8 cellular contexts compared by ENCODE assay signal in genomic region chr2:9844036-9844483, GRCh38. TPM values are rescaled to one million over a fixed set of nuclear protein-coding genes. Genes with fewer than 3 reads are reported as not detected.
A peak's percentile ranks its signal among the peaks of the same experiment; 100 is the strongest.
DNase-seq lines count a peak whose midpoint lies in the region; ATAC-seq, FAIRE-seq and TF ChIP-seq lines count a peak whose summit lies in the region.

No MANE protein-coding gene starts in this region.

- peaks cover 0 to 13% (median 8%) of the 10 kb centered on the region in 4 donors for H3K4me1 ChIP-seq in Peyer's patch
- H3K4me1 ChIP-seq in effector memory CD4-positive, alpha-beta T cell (ENCODE audit: control insufficient read depth, insufficient read depth, low read length, poor library complexity, severe bottlenecking): peaks cover 12% of the 10 kb centered on the region

- peak overlapping the region; percentile 65 to 70 (median 66) for H3K4me3 ChIP-seq in Peyer's patch
- peak overlapping the region; percentile 68 for H3K4me3 ChIP-seq in effector memory CD4-positive, alpha-beta T cell (ENCODE audit: insufficient read depth, low read depth, low read length, poor library complexity, severe bottlenecking)

- peak in 1 of 6 experiments; percentile 3 for TF ChIP-seq CTCF in Peyer's patch (IDR thresholded peaks at IDR 0.05)

- H3K36me3 ChIP-seq in Peyer's patch: peaks cover 0 to 8% (median 0%) of the 10 kb centered on the region in 3 donors
- H3K36me3 ChIP-seq in effector memory CD4-positive, alpha-beta T cell (ENCODE audit: control insufficient read depth, insufficient read depth, low read length): peaks cover 13% of the 10 kb centered on the region

- peaks cover 30 to 52% of the 10 kb centered on the region in 2 donors for H3K4me1 Mint-ChIP-seq in natural killer cell treated with Interleukin-12 subunit alpha and Interleukin-12 subunit beta and Interleukin-15 and Interleukin-18, amount 100 ng/mL, for 72 hours (ENCODE audit: low read depth in 2 of 2)

- no peaks in the 10 kb centered on the region for H3K27me3 ChIP-seq in Peyer's patch
- H3K27me3 ChIP-seq in effector memory CD4-positive, alpha-beta T cell (replicated peaks; ENCODE audit: control insufficient read depth, insufficient read depth, low read length, poor library complexity, severe bottlenecking): no peaks in the 10 kb centered on the region

- FAIRE-seq in GM12892 (lab: Jason Lieb, UNC): no peak

- H3K27ac Mint-ChIP-seq in natural killer cell treated with Interleukin-12 subunit alpha and Interleukin-12 subunit beta and Interleukin-15 and Interleukin-18, amount 100 ng/mL, for 72 hours: peak overlapping the region; percentile 92 to 99

- no peaks in the 10 kb centered on the region for H3K9me3 ChIP-seq in Peyer's patch
- no peaks in the 10 kb centered on the region for H3K9me3 ChIP-seq in effector memory CD4-positive, alpha-beta T cell (ENCODE audit: control insufficient read depth, low read length)

- TF ChIP-seq POLR2A in Peyer's patch (IDR thresholded peaks at IDR 0.05) (no peak), GM12892 (IDR thresholded peaks at IDR 0.05; ENCODE audit: low read depth, low read length) (no peak)

- no peaks in the 10 kb centered on the region for H3K27me3 Mint-ChIP-seq in natural killer cell treated with Interleukin-12 subunit alpha and Interleukin-12 subunit beta and Interleukin-15 and Interleukin-18, amount 100 ng/mL, for 72 hours

- ATAC-seq in natural killer cell treated with Interleukin-12 subunit alpha and Interleukin-12 subunit beta and Interleukin-15 and Interleukin-18, amount 100 ng/mL, for 72 hours: no peak

- H3K4me3 Mint-ChIP-seq in natural killer cell treated with Interleukin-12 subunit alpha and Interleukin-12 subunit beta and Interleukin-15 and Interleukin-18, amount 100 ng/mL, for 72 hours: peak overlapping the region; percentile 94

- no peaks in the 10 kb centered on the region for H3K9me3 Mint-ChIP-seq in natural killer cell treated with Interleukin-12 subunit alpha and Interleukin-12 subunit beta and Interleukin-15 and Interleukin-18, amount 100 ng/mL, for 72 hours

- peaks cover 19% of the 10 kb centered on the region for H3K36me3 Mint-ChIP-seq in natural killer cell treated with Interleukin-12 subunit alpha and Interleukin-12 subunit beta and Interleukin-15 and Interleukin-18, amount 100 ng/mL, for 72 hours

- DNase-seq in NCI-H1105 (lab: John Stamatoyannopoulos, UW) (peak; percentile 2), NCI-H1105 treated with DMSO at 0.1 percent for 48 hours (lab: John Stamatoyannopoulos, UW) (no peak), Peyer's patch (no peak), cerebellar cortex (ENCODE audit: low spot score) (no peak), cortex of kidney (lab: John Stamatoyannopoulos, UW) (no peak), GM12892 (ENCODE audit: insufficient read length) (no peak)
- DNase-seq in effector memory CD4-positive, alpha-beta T cell: no peak
- no peak for DNase-seq in natural killer cell treated with Interleukin-12 subunit alpha and Interleukin-12 subunit beta and Interleukin-15 and Interleukin-18, amount 100 ng/mL, for 72 hours (ENCODE audit: low spot score)

- H3K27ac ChIP-seq in Peyer's patch: peak overlapping the region; percentile 67 to 83 (median 82)
- peak overlapping the region; percentile 74 for H3K27ac ChIP-seq in effector memory CD4-positive, alpha-beta T cell (ENCODE audit: insufficient read depth, low read length, poor library complexity, severe bottlenecking)

RNA-seq across cellular contexts. Expression of gene TAF1B, which starts 0.8 kb away (rescaled TPM):
- 10 to 100 TPM in 3 of 4 donors, 1 to 10 TPM in 1; 8.6 to 33.0 (median 12.5) TPM for total RNA-seq in Peyer's patch
- total RNA-seq in natural killer cell treated with Interleukin-12 subunit alpha and Interleukin-12 subunit beta and Interleukin-15 and Interleukin-18, amount 100 ng/mL, for 72 hours: 10 to 100 TPM; 34.4 to 42.3 TPM
- polyA plus RNA-seq in GM12892 (2012; ENCODE audit: missing spikeins): 10.7 TPM
